Comparison of ENCODE assay signal across 10 cellular contexts in the genomic region with DNA sequence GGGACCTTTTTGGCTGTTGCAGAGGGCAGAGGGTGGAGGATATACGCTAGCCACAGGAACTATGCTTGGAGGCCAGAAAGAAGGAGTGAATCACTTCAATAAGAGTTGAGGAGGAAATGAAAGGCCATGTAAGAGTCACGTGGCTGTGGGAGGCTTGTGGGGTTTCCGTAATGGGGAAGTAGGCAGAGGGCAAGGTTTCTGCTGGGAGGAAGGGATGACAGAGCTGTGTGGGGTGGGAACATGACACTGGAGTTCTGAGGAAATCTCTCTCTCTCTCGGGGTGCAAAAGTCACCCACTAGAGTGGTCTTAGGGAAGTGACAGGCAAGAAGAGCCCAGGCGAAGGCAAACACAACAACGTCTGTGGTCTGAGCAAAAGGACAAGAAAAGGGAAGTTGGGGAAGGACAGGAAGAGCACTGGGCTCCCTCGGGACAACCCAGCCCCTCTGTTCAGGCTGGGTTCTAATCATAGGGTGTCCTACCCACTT. TPM values are rescaled to one million over a fixed set of nuclear protein-coding genes. Genes with fewer than 3 reads are reported as not detected.
DNase-seq lines count a peak whose midpoint lies in the region; ATAC-seq, FAIRE-seq and TF ChIP-seq lines count a peak whose summit lies in the region.
"Had no signal": no experiment of that assay in that cellular context is flagged by ENCODE, and none has a peak within 500 bp of the region (broad histone marks: within the 10 kb centered on the region; RNA-seq: fewer than 3 reads in every experiment).

No MANE protein-coding gene starts in this region.

- H3K36me3 Mint-ChIP-seq in T-helper 2 cell treated with Interferon-gamma antibody and Interleukin-4, amounts not matched to agents 5 μg/mL and 100 μg/mL, for 36 hours (ENCODE audit: low read depth), result no peaks in the 10 kb centered on the region
- H3K36me3 Mint-ChIP-seq in GM23338 (ENCODE audit: low read depth), result peaks cover 14% of the 10 kb centered on the region; the same call in 2 of the 3 replicates
- H3K36me3 Mint-ChIP-seq in central memory CD8-positive, alpha-beta T cell (ENCODE audit: insufficient read depth), result peaks cover 2% of the 10 kb centered on the region
- H3K36me3 Mint-ChIP-seq: immature natural killer cell had no signal

- peak overlapping the region; percentile 79 for H2AFZ ChIP-seq in GM23338

- no peak for TF ChIP-seq CTCF in GM23338 (conservative IDR thresholded peaks at IDR 0.05; ENCODE audit: low read depth in 2 of 2)
- TF ChIP-seq CTCF in gastrocnemius medialis (IDR thresholded peaks at IDR 0.05 in 4 of 5, conservative IDR thresholded peaks at IDR 0.05 in 1 of 5), result no peak

- no peaks in the 10 kb centered on the region for H3F3A ChIP-seq in GM23338 (replicated peaks; ENCODE audit: low read depth)

- no peaks in the 10 kb centered on the region for H3K79me2 ChIP-seq in GM23338 (replicated peaks; ENCODE audit: insufficient read depth)

- in situ Hi-C loops in gastrocnemius medialis (cut with MboI; ENCODE audit: low sequenced_read_pairs in 4 of 4), result no loop called here

- H4K20me1 ChIP-seq in GM23338 (replicated peaks; ENCODE audit: insufficient read depth), result no peaks in the 10 kb centered on the region

- ATAC-seq in GM23338 (no peak), gastrocnemius medialis (peak in 1 of 2 donors; percentile 44)
- peak; percentile 54 for ATAC-seq in central memory CD8-positive, alpha-beta T cell (replicated peaks; ENCODE audit: extremely low read depth, poor library complexity, severe bottlenecking)

- no peak for FAIRE-seq in HTR-8/SVneo (lab: Jason Lieb, UNC)

- H3K4me1 Mint-ChIP-seq in T-helper 2 cell treated with Interferon-gamma antibody and Interleukin-4, amounts not matched to agents 5 μg/mL and 100 μg/mL, for 36 hours (ENCODE audit: low read depth), result peaks cover 19% of the 10 kb centered on the region
- peaks cover 5% of the 10 kb centered on the region; the same call in 2 of the 3 replicates for H3K4me1 Mint-ChIP-seq in GM23338
- H3K4me1 Mint-ChIP-seq in central memory CD8-positive, alpha-beta T cell, result peaks cover 10% of the 10 kb centered on the region

- H3K36me3 ChIP-seq in GM23338 (ENCODE audit: insufficient read depth) (no peaks in the 10 kb centered on the region), MG63 (no peaks in the 10 kb centered on the region), gastrocnemius medialis (no peaks in the 10 kb centered on the region)
- H3K36me3 ChIP-seq: thyroid gland had no signal

- H3K27me3 Mint-ChIP-seq in T-helper 2 cell treated with Interferon-gamma antibody and Interleukin-4, amounts not matched to agents 5 μg/mL and 100 μg/mL, for 36 hours (ENCODE audit: low read depth), result no peaks in the 10 kb centered on the region
- H3K27me3 Mint-ChIP-seq in GM23338 (ENCODE audit: insufficient read depth, low read depth, poor library complexity), result no peaks in the 10 kb centered on the region
- H3K27me3 Mint-ChIP-seq in central memory CD8-positive, alpha-beta T cell, result peaks cover 56% of the 10 kb centered on the region

- H3K9me3 ChIP-seq in MG63 (no peaks in the 10 kb centered on the region), gastrocnemius medialis (no peaks in the 10 kb centered on the region)
- H3K9me3 ChIP-seq: thyroid gland had no signal

- peak overlapping the region; percentile 51 for H3K4me3 Mint-ChIP-seq in T-helper 2 cell treated with Interferon-gamma antibody and Interleukin-4, amounts not matched to agents 5 μg/mL and 100 μg/mL, for 36 hours
- H3K4me3 Mint-ChIP-seq in GM23338, result no peak overlapping the region
- H3K4me3 Mint-ChIP-seq in central memory CD8-positive, alpha-beta T cell, result no peak overlapping the region

- H3K27me3 ChIP-seq in GM23338 (ENCODE audit: insufficient read depth) (no peaks in the 10 kb centered on the region), MG63 (0 out of 2 replicates have a peak, but pooled peaks cover 2% of the 10 kb centered on the region), gastrocnemius medialis (no peaks in the 10 kb centered on the region)
- H3K27me3 ChIP-seq: thyroid gland had no signal

- H3K4me3 ChIP-seq in GM23338 (no peak overlapping the region), MG63 (no peak overlapping the region), gastrocnemius medialis (no peak overlapping the region)
- H3K4me3 ChIP-seq: thyroid gland had no signal

- peak; percentile 43 for DNase-seq in T-helper 2 cell treated with Interferon-gamma antibody and Interleukin-4, amounts not matched to agents 5 μg/mL and 100 μg/mL, for 36 hours (ENCODE audit: low spot score)
- DNase-seq in T-helper 2 cell, result no peak
- DNase-seq in GM23338 (ENCODE audit: low spot score), result no peak
- peak; percentile 13 for DNase-seq in MG63
- DNase-seq in central memory CD8-positive, alpha-beta T cell (ENCODE audit: low spot score in 2 of 2), result no peak
- peak; percentile 12 to 52 for DNase-seq in gastrocnemius medialis
- DNase-seq in HTR-8/SVneo (ENCODE audit: insufficient read length, low spot score), result no peak
- no peak for DNase-seq in NCI-H524 treated with DMSO at 0.1 percent for 48 hours (lab: John Stamatoyannopoulos, UW)

- TF ChIP-seq POLR2A in gastrocnemius medialis (IDR thresholded peaks at IDR 0.05), result no peak

- H3K27ac ChIP-seq in GM23338 (ENCODE audit: low read depth) (no peak overlapping the region), gastrocnemius medialis (no peak overlapping the region)
- H3K27ac ChIP-seq: thyroid gland had no signal

- H3K4me1 ChIP-seq in GM23338 (ENCODE audit: insufficient read depth) (peaks cover 5% of the 10 kb centered on the region; the same call in 1 of the 2 replicates), gastrocnemius medialis (no peaks in the 10 kb centered on the region)
- H3K4me1 ChIP-seq: thyroid gland had no signal

- H3K27ac Mint-ChIP-seq in T-helper 2 cell treated with Interferon-gamma antibody and Interleukin-4, amounts not matched to agents 5 μg/mL and 100 μg/mL, for 36 hours, result peak overlapping the region; percentile 76
- no peak overlapping the region; the same call in 1 of the 2 replicates for H3K27ac Mint-ChIP-seq in GM23338
- no peak overlapping the region for H3K27ac Mint-ChIP-seq in central memory CD8-positive, alpha-beta T cell (ENCODE audit: low read depth)

- H3K4me2 ChIP-seq in GM23338, result no peak overlapping the region

- intact Hi-C loops in gastrocnemius medialis (cut with DNase I; ENCODE audit: low total_unique reads), result no loop called here

- H3K9me3 Mint-ChIP-seq in T-helper 2 cell treated with Interferon-gamma antibody and Interleukin-4, amounts not matched to agents 5 μg/mL and 100 μg/mL, for 36 hours, result peaks cover 6% of the 10 kb centered on the region
- H3K9me3 Mint-ChIP-seq in GM23338, result peaks cover 17% of the 10 kb centered on the region
- no peaks in the 10 kb centered on the region for H3K9me3 Mint-ChIP-seq in central memory CD8-positive, alpha-beta T cell

- H3K9me2 ChIP-seq in GM23338 (ENCODE audit: insufficient read depth), result peaks cover 8% of the 10 kb centered on the region; the same call in 1 of the 2 replicates

TF ChIP-seq in GM23338, 12 proteins besides CTCF, POLR2A, EP300 and RAD21 (continues in another document):
- TF ChIP-seq, protein P1, sequence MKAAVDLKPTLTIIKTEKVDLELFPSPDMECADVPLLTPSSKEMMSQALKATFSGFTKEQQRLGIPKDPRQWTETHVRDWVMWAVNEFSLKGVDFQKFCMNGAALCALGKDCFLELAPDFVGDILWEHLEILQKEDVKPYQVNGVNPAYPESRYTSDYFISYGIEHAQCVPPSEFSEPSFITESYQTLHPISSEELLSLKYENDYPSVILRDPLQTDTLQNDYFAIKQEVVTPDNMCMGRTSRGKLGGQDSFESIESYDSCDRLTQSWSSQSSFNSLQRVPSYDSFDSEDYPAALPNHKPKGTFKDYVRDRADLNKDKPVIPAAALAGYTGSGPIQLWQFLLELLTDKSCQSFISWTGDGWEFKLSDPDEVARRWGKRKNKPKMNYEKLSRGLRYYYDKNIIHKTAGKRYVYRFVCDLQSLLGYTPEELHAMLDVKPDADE (IDR thresholded peaks at IDR 0.05), result no peak
- TF ChIP-seq ZNF114 (CRISPR knock-in tag; IDR thresholded peaks at IDR 0.05), result no peak

RNA-seq across cellular contexts. Expression of a gene that starts 3.9 kb away (rescaled TPM):
- total RNA-seq in GM23338 (2014; rRNA removed; shearing (Covaris generic)), result 0.16 TPM in 1 of 2 replicates, not detected in the other
- 0.30 TPM in 1 of 2 replicates, not detected in the other for polyA plus RNA-seq in GM23338 (2016; fragmentation: Nextera tagmentation; extraction: Ambion mirVana)
- not detected in 2 replicates for total RNA-seq in MG63 (2014; rRNA removed; shearing (Covaris generic); ENCODE audit: low replicate concordance)
- total RNA-seq in gastrocnemius medialis, result under 1 TPM in 1 of 4 donors, not detected in 3; 0.35 TPM
- total RNA-seq: thyroid gland had no signal

RNA-seq across cellular contexts. Expression of a gene that starts 31.6 kb away (rescaled TPM):
- total RNA-seq in GM23338 (2014; rRNA removed; shearing (Covaris generic)), result not detected in 2 replicates
- polyA plus RNA-seq in GM23338 (2016; fragmentation: Nextera tagmentation; extraction: Ambion mirVana), result not detected in 2 replicates
- total RNA-seq in MG63 (2014; rRNA removed; shearing (Covaris generic); ENCODE audit: low replicate concordance), result not detected in 2 replicates
- not detected for total RNA-seq in gastrocnemius medialis
- total RNA-seq: thyroid gland had no signal

RNA-seq across cellular contexts. Expression of a gene that starts 45.5 kb away (rescaled TPM):
- not detected in 2 replicates for total RNA-seq in GM23338 (2014; rRNA removed; shearing (Covaris generic))
- polyA plus RNA-seq in GM23338 (2016; fragmentation: Nextera tagmentation; extraction: Ambion mirVana), result not detected in 2 replicates
- total RNA-seq in MG63 (2014; rRNA removed; shearing (Covaris generic); ENCODE audit: low replicate concordance), result not detected in 2 replicates
- total RNA-seq in gastrocnemius medialis, result not detected

Comparison
In these comparisons a context has a peak if more than half of its experiments do, and no peak if none do; other contexts are left out.
1. DNase-seq: peak in T-helper 2 cell treated with Interferon-gamma antibody and Interleukin-4, amounts not matched to agents 5 μg/mL and 100 μg/mL, for 36 hours (single experiment), MG63 (single experiment) and gastrocnemius medialis (2 of 2); none in T-helper 2 cell (0 of 5), GM23338 (single experiment), central memory CD8-positive, alpha-beta T cell (0 of 2), HTR-8/SVneo (single experiment) and NCI-H524 treated with DMSO at 0.1 percent for 48 hours (single experiment).